Comparison of ENCODE assay signal across 9 cellular contexts in the genomic region with DNA sequence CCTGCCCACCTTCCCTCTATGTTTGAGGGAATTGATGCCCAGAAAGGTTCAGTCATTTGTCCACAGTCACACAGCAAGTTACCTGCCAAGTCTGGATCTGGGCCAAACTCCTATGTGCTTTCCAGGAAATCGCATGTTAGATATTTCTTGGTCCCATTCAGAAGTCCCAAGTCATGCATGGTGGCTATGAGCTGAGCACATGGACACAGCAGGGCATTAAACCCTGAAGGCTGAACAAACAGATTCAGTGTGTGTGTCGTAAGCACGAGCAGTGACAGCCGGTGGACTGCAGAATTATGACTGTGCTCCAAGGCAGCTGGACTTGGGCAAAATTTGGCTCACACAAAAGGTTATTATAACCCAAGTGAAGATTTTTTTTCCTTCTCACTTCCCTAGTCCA. TPM values are rescaled to one million over a fixed set of nuclear protein-coding genes. Genes with fewer than 3 reads are reported as not detected.
DNase-seq lines count a peak whose midpoint lies in the region; ATAC-seq, FAIRE-seq and TF ChIP-seq lines count a peak whose summit lies in the region.
"Had no signal": no experiment of that assay in that cellular context is flagged by ENCODE, and none has a peak within 500 bp of the region (broad histone marks: within the 10 kb centered on the region; RNA-seq: fewer than 3 reads in every experiment).

No MANE protein-coding gene starts in this region.

- ATAC-seq in GM21717 (IDR thresholded peaks at IDR 0.05; ENCODE audit: unreplicated experiment) (no peak), HG03469 (IDR thresholded peaks at IDR 0.05; ENCODE audit: unreplicated experiment) (no peak)

- no peak for FAIRE-seq in kidney (lab: Jason Lieb, UNC)

- peak overlapping the region; percentile 83 for H3K27ac Mint-ChIP-seq in dendritic cell treated with granulocyte-macrophage colony-stimulating factor and Interleukin-4, amounts not matched to agents 40 ng/mL and 50 ng/mL, for 4 days
- H3K27ac Mint-ChIP-seq: memory B cell had no signal

- no peaks in the 10 kb centered on the region for H3K9me3 Mint-ChIP-seq in dendritic cell treated with granulocyte-macrophage colony-stimulating factor and Interleukin-4, amounts not matched to agents 40 ng/mL and 50 ng/mL, for 4 days
- H3K9me3 Mint-ChIP-seq: memory B cell had no signal

- TF ChIP-seq CTCF in kidney (IDR thresholded peaks at IDR 0.05; ENCODE audit: borderline replicate concordance, extremely low read depth, insufficient read depth) = no peak

- H3K36me3 ChIP-seq in kidney (ENCODE audit: control insufficient read depth in 1 of 2, insufficient read depth in 2 of 2, low read length in 2 of 2) = no peaks in the 10 kb centered on the region

- no peak overlapping the region for H3K4me3 ChIP-seq in kidney (ENCODE audit: low read length in 2 of 2)

- H3K4me3 Mint-ChIP-seq in dendritic cell treated with granulocyte-macrophage colony-stimulating factor and Interleukin-4, amounts not matched to agents 40 ng/mL and 50 ng/mL, for 4 days = no peak overlapping the region
- H3K4me3 Mint-ChIP-seq: memory B cell had no signal

- H3K9me3 ChIP-seq in kidney (ENCODE audit: control insufficient read depth in 1 of 2, low read length in 2 of 2) = no peaks in the 10 kb centered on the region

- no peak overlapping the region for H3K27ac ChIP-seq in kidney (ENCODE audit: low read depth in 2 of 2, low read length in 2 of 2)

- intact Hi-C loops in dendritic cell treated with granulocyte-macrophage colony-stimulating factor and Interleukin-4, amounts not matched to agents 40 ng/mL and 50 ng/mL, for 4 days (cut with micrococcal nuclease) = no loop called here
- intact Hi-C loops in kidney (cut with DNase I) = no loop called here

- H3K36me3 Mint-ChIP-seq in dendritic cell treated with granulocyte-macrophage colony-stimulating factor and Interleukin-4, amounts not matched to agents 40 ng/mL and 50 ng/mL, for 4 days (ENCODE audit: low read depth) = no peaks in the 10 kb centered on the region
- H3K36me3 Mint-ChIP-seq: memory B cell had no signal

- peaks cover 1% of the 10 kb centered on the region for H3K27me3 Mint-ChIP-seq in dendritic cell treated with granulocyte-macrophage colony-stimulating factor and Interleukin-4, amounts not matched to agents 40 ng/mL and 50 ng/mL, for 4 days

- peaks cover 67% of the 10 kb centered on the region for H3K4me1 Mint-ChIP-seq in dendritic cell treated with granulocyte-macrophage colony-stimulating factor and Interleukin-4, amounts not matched to agents 40 ng/mL and 50 ng/mL, for 4 days (ENCODE audit: low read depth)

- no peak overlapping the region for H3K9ac ChIP-seq in kidney (ENCODE audit: low read length in 2 of 2)

- H3K4me1 ChIP-seq in kidney (ENCODE audit: control insufficient read depth in 1 of 2, insufficient read depth in 1 of 2, low read depth in 1 of 2, low read length in 2 of 2) = peaks cover 0 to 4% of the 10 kb centered on the region in 2 donors

- peak; percentile 21 for DNase-seq in DMS 273 treated with DMSO at 0.1 percent for 48 hours (lab: John Stamatoyannopoulos, UW)
- peak; percentile 65 for DNase-seq in NCI-H345 treated with DMSO at 0.1 percent for 48 hours (lab: John Stamatoyannopoulos, UW; ENCODE audit: unreplicated experiment)
- DNase-seq in non-pigmented ciliary epithelial cell (ENCODE audit: low read depth) = peak; percentile 40
- DNase-seq in kidney = no peak
- DNase-seq in activated CD4-positive, alpha-beta T cell treated with anti-CD3 and anti-CD28 coated beads, Interleukin-2, amount 50 U/mL, for 1 hour = no peak

RNA-seq across cellular contexts. Expression of a gene that starts 11.4 kb away (rescaled TPM):
- total RNA-seq in kidney = 64.0 TPM
- polyA plus RNA-seq in kidney (ENCODE audit: insufficient read depth, low read depth, low replicate concordance) = 7.1 TPM

Comparison
In these comparisons a context has a peak if more than half of its experiments do, and no peak if none do; other contexts are left out.
1. DNase-seq: peak in DMS 273 treated with DMSO at 0.1 percent for 48 hours (single experiment), NCI-H345 treated with DMSO at 0.1 percent for 48 hours (single experiment) and non-pigmented ciliary epithelial cell (single experiment); none in kidney (single experiment) and activated CD4-positive, alpha-beta T cell treated with anti-CD3 and anti-CD28 coated beads, Interleukin-2, amount 50 U/mL, for 1 hour (single experiment).